Comparison of ENCODE assay signal across 1 cellular context in genomic region chr7:4103352-4104091, GRCh38.
A peak's percentile ranks its signal among the peaks of the same experiment; 100 is the strongest.
TF ChIP-seq lines count a peak whose summit lies in the region.

No MANE protein-coding gene starts in this region.

TF ChIP-seq in HepG2, 621 proteins besides CTCF, POLR2A, EP300 and RAD21 (continued from another document):
- TF ChIP-seq ZBTB40 (IDR thresholded peaks at IDR 0.05), result peak; percentile 57
- TF ChIP-seq ZBTB40 (CRISPR knock-in tag; IDR thresholded peaks at IDR 0.05), result peak; percentile 99
- no peak for TF ChIP-seq NFE2L2 (IDR thresholded peaks at IDR 0.05; ENCODE audit: low read length)
- TF ChIP-seq NFAT5 (CRISPR knock-in tag; IDR thresholded peaks at IDR 0.05), result no peak
- no peak for TF ChIP-seq NR3C1 (CRISPR knock-in tag; IDR thresholded peaks at IDR 0.05)
- no peak for TF ChIP-seq THAP9 (CRISPR knock-in tag; IDR thresholded peaks at IDR 0.05; ENCODE audit: borderline replicate concordance)
